Comparison of ENCODE assay signal across 28 cellular contexts in genomic region chr1:27413004-27413403, GRCh38. TPM values are rescaled to one million over a fixed set of nuclear protein-coding genes. Genes with fewer than 3 reads are reported as not detected.
DNase-seq lines count a peak whose midpoint lies in the region; ATAC-seq and TF ChIP-seq lines count a peak whose summit lies in the region.
"Had no signal": no experiment of that assay in that cellular context is flagged by ENCODE, and none has a peak within 500 bp of the region (broad histone marks: within the 10 kb centered on the region; RNA-seq: fewer than 3 reads in every experiment).

No MANE protein-coding gene starts in this region.

- TF ChIP-seq POLR2A in suprapubic skin (IDR thresholded peaks at IDR 0.05), result no peak

- ATAC-seq in GM19023 (IDR thresholded peaks at IDR 0.05; ENCODE audit: unreplicated experiment), result no peak
- ATAC-seq: left lung, SK-N-SH treated with all-trans-retinoic acid at 6 μM for 48 hours had no signal

- H3K36me3 ChIP-seq in mammary epithelial cell (ENCODE audit: insufficient read depth, low read length), result peaks cover 63% of the 10 kb centered on the region
- H3K36me3 ChIP-seq in right atrium auricular region, result peaks cover 95% of the 10 kb centered on the region
- H3K36me3 ChIP-seq in suprapubic skin, result peaks cover 91% of the 10 kb centered on the region

- no peak overlapping the region for H3K9ac ChIP-seq in mammary epithelial cell (ENCODE audit: insufficient read depth, low read length)

- no TSS peak for BruUV-seq in mammary epithelial cell (replicated peaks; lab: Mats Ljungman, UMichigan)

- POLR2A ChIA-PET in RWPE1 (lab: Yijun Ruan, JAX; ENCODE audit: low non-redundant PET), result no interaction called here

- H2AFZ ChIP-seq in mammary epithelial cell (ENCODE audit: low read depth, low read length), result no peak overlapping the region

- intact Hi-C loops in mammary epithelial cell (cut with micrococcal nuclease), result no loop called here

- H3K27me3 ChIP-seq in mammary epithelial cell (ENCODE audit: insufficient read depth, low read length) (no peaks in the 10 kb centered on the region), right atrium auricular region (no peaks in the 10 kb centered on the region), suprapubic skin (no peaks in the 10 kb centered on the region)
- H3K27me3 ChIP-seq: left lung, stomach had no signal

- dilution Hi-C loops in mammary epithelial cell (cut with HindIII; ENCODE audit: low sequenced_read_pairs), result loop anchor here (5.0 kb wide), 2 partner anchors 34 to 64 kb away; no protein-coding TSS in a partner anchor

- DNase-seq in RWPE1 (ENCODE audit: low spot score), result no peak
- DNase-seq in mammary epithelial cell, result peak; percentile 60
- DNase-seq in right atrium auricular region (ENCODE audit: low spot score), result no peak
- no peak for DNase-seq in suprapubic skin (ENCODE audit: low spot score in 2 of 2)
- no peak for DNase-seq in stimulated activated CD4-positive, alpha-beta T cell treated with anti-CD3 and anti-CD28 coated beads, Interleukin-15, amount 100 ng/mL, for 24 hours
- no peak for DNase-seq in DMS79 treated with DMSO at 0.1 percent for 48 hours (lab: John Stamatoyannopoulos, UW)
- DNase-seq: activated CD8-positive, alpha-beta memory T cell treated with anti-CD3 and anti-CD28 coated beads, Interleukin-2, amount 50 U/mL, for 48 hours; activated gamma-delta T cell; amniotic stem cell; CD4-positive, alpha-beta T cell; central memory CD4-positive, alpha-beta T cell; DMS 273 treated with DMSO at 0.1 percent for 48 hours; HCEC 1CT; left lung; MM.1S; NCI-H526; nephron progenitor cell; stomach had no signal

- in situ Hi-C loops in mammary epithelial cell (cut with MboI; ENCODE audit: low sequenced_read_pairs in 2 of 2), result no loop called here

- TF ChIP-seq EP300 in suprapubic skin (IDR thresholded peaks at IDR 0.05), result no peak

- TF ChIP-seq CTCF in RWPE1 (conservative IDR thresholded peaks at IDR 0.05; ENCODE audit: low read depth) (no peak), mammary epithelial cell (conservative IDR thresholded peaks at IDR 0.05 in 1 of 2, IDR thresholded peaks at IDR 0.05 in 1 of 2; ENCODE audit: extremely low read depth in 1 of 2, insufficient read depth in 1 of 2, low read depth in 1 of 2, low read length in 2 of 2) (no peak), right atrium auricular region (IDR thresholded peaks at IDR 0.05) (no peak), suprapubic skin (IDR thresholded peaks at IDR 0.05) (no peak)

- H3K4me3 ChIP-seq in mammary epithelial cell (replicated peaks in 1 of 3; ENCODE audit: insufficient read depth in 1 of 3, low read depth in 2 of 3, low read length in 3 of 3) (no peak overlapping the region), right atrium auricular region (no peak overlapping the region), suprapubic skin (no peak overlapping the region)
- H3K4me3 ChIP-seq: left lung, smooth muscle cell, stomach had no signal

- H4K20me1 ChIP-seq in mammary epithelial cell (ENCODE audit: insufficient read depth, low read length), result no peaks in the 10 kb centered on the region

- H3K4me2 ChIP-seq in mammary epithelial cell (ENCODE audit: insufficient read depth, low read depth, low read length), result no peak overlapping the region
- H3K4me2 ChIP-seq: smooth muscle cell had no signal

- H3K27ac ChIP-seq in RWPE1, result peak overlapping the region; percentile 8; the same call in 1 of the 2 replicates
- H3K27ac ChIP-seq in mammary epithelial cell (ENCODE audit: insufficient read depth, low read depth, low read length), result no peak overlapping the region
- peak overlapping the region; percentile 79 to 80 for H3K27ac ChIP-seq in right atrium auricular region
- peak overlapping the region; percentile 64 for H3K27ac ChIP-seq in suprapubic skin
- H3K27ac ChIP-seq: left lung, stomach, VCaP had no signal

- WGBS in mammary epithelial cell (ENCODE audit: low coverage, missing lambda C conversion rate), result 48% methylated on average over 4 of the region's 4 CpGs
- WGBS in suprapubic skin, result 68% methylated on average over 4 of the region's 4 CpGs

- peaks cover 30% of the 10 kb centered on the region for H3K79me2 ChIP-seq in mammary epithelial cell (ENCODE audit: insufficient read depth, low read length)

- H3K9me3 ChIP-seq in mammary epithelial cell (replicated peaks; ENCODE audit: insufficient read depth, low read length) (no peaks in the 10 kb centered on the region), right atrium auricular region (no peaks in the 10 kb centered on the region), suprapubic skin (no peaks in the 10 kb centered on the region)
- H3K9me3 ChIP-seq: left lung, stomach had no signal

- H3K4me1 ChIP-seq in mammary epithelial cell (ENCODE audit: insufficient read depth, low read length) (peaks cover 17% of the 10 kb centered on the region), right atrium auricular region (peaks cover 3 to 35% of the 10 kb centered on the region in 2 donors), suprapubic skin (peaks cover 38% of the 10 kb centered on the region)

- CTCF ChIA-PET in RWPE1 (lab: Yijun Ruan, JAX), result interaction anchor here (0.6 to 0.7 kb wide), 2 partner anchors 208 to 284 kb away, joined by 3 read pairs; no protein-coding TSS in a partner anchor
- CTCF ChIA-PET in mammary epithelial cell (lab: Charles Lee; ENCODE audit: low non-redundant PET), result no interaction called here

RNA-seq across cellular contexts. Expression of gene GPR3, which starts 20.6 kb away (rescaled TPM):
- total RNA-seq in mammary epithelial cell (1 to 10 TPM in 1 of 2 donors, under 1 TPM in 1; 0.50 to 2.3 TPM), right atrium auricular region (1 to 10 TPM; 2.9 to 4.4 TPM), suprapubic skin (under 1 TPM in 2 of 4 donors, not detected in 2; 0.36 to 0.81 TPM)
- polyA plus RNA-seq in mammary epithelial cell, result 3.1 TPM
- polyA minus RNA-seq in mammary epithelial cell, result not detected

RNA-seq across cellular contexts. Expression of gene CD164L2, which starts 29.9 kb away (rescaled TPM):
- 1 to 10 TPM; 1.7 to 2.7 TPM for total RNA-seq in mammary epithelial cell
- 1.4 TPM for polyA plus RNA-seq in mammary epithelial cell
- polyA minus RNA-seq in mammary epithelial cell, result 8.2 TPM
- total RNA-seq in right atrium auricular region, result not detected
- 10 to 100 TPM in 2 of 4 donors, 1 to 10 TPM in 2; 5.9 to 14.3 (median 10.3) TPM for total RNA-seq in suprapubic skin
- total RNA-seq: CD4-positive, alpha-beta T cell; dermis microvascular lymphatic vessel endothelial cell; endothelial cell of umbilical vein; fibroblast of villous mesenchyme; G401; posterior vena cava; stomach; T-helper 2 cell treated with Interferon-gamma antibody and Interleukin-4, amounts not matched to agents 100 ng/mL and 5 ng/mL, for 36 hours had no signal
- polyA plus RNA-seq: endothelial cell of umbilical vein had no signal

RNA-seq across cellular contexts. Expression of gene FCN3, which starts 38.4 kb away (rescaled TPM):
- not detected for total RNA-seq in mammary epithelial cell
- not detected for polyA plus RNA-seq in mammary epithelial cell
- not detected for polyA minus RNA-seq in mammary epithelial cell
- 10 to 100 TPM; 21.1 to 36.6 TPM for total RNA-seq in right atrium auricular region
- total RNA-seq in suprapubic skin, result 1 to 10 TPM; 2.3 to 7.1 (median 3.7) TPM
- total RNA-seq: CD4-positive, alpha-beta T cell; dermis microvascular lymphatic vessel endothelial cell; endothelial cell of umbilical vein; fibroblast of villous mesenchyme; G401; smooth muscle cell; T-helper 2 cell treated with Interferon-gamma antibody and Interleukin-4, amounts not matched to agents 100 ng/mL and 5 ng/mL, for 36 hours had no signal
- polyA plus RNA-seq: smooth muscle cell had no signal

RNA-seq across cellular contexts. Expression of gene MAP3K6, which starts 46.2 kb away (rescaled TPM):
- total RNA-seq in mammary epithelial cell (10 to 100 TPM; 38.8 to 46.1 TPM), right atrium auricular region (10 to 100 TPM; 31.3 to 42.1 TPM), suprapubic skin (100 to 1,000 TPM in 3 of 4 donors, 10 to 100 TPM in 1; 85.4 to 147 (median 137) TPM)
- 22.5 TPM for polyA plus RNA-seq in mammary epithelial cell
- polyA minus RNA-seq in mammary epithelial cell, result 20.7 TPM
